10 cellular contexts compared by ENCODE assay signal in genomic region chr3:177905895-177906511, GRCh38.
A peak's percentile ranks its signal among the peaks of the same experiment; 100 is the strongest.
DNase-seq lines count a peak whose midpoint lies in the region; ATAC-seq and TF ChIP-seq lines count a peak whose summit lies in the region.
"Had no signal": no experiment of that assay in that cellular context is flagged by ENCODE, and none has a peak within 500 bp of the region (broad histone marks: within the 10 kb centered on the region; RNA-seq: fewer than 3 reads in every experiment).

No MANE protein-coding gene starts in this region.

- DNase-seq in DMS114 treated with DMSO at 0.1 percent for 48 hours (lab: John Stamatoyannopoulos, UW; ENCODE audit: unreplicated experiment): peak; percentile 85
- DNase-seq in adrenal gland: peak in 6 of 7 donors; percentile 31 to 75 (median 54)
- no peak for DNase-seq in left ventricle myocardium inferior
- no peak for DNase-seq in prostate gland (ENCODE audit: low spot score)
- DNase-seq in NCI-H774 (lab: John Stamatoyannopoulos, UW): no peak
- no peak for DNase-seq in activated CD8-positive, alpha-beta memory T cell treated with anti-CD3 and anti-CD28 coated beads, Interleukin-2, amount 50 U/mL, for 4 hours
- DNase-seq: SHP77 had no signal

- H3K4me3 ChIP-seq in adrenal gland (no peak overlapping the region), left ventricle myocardium inferior (no peak overlapping the region), prostate gland (no peak overlapping the region)

- intact Hi-C loops in adrenal gland (cut with DNase I) (no loop called here), left ventricle myocardium inferior (cut with micrococcal nuclease) (no loop called here), prostate gland (cut with DNase I) (no loop called here)

- TF ChIP-seq CTCF in adrenal gland (IDR thresholded peaks at IDR 0.05) (peak in 4 of 6 experiments; percentile 28 to 48 (median 40)), left ventricle myocardium inferior (IDR thresholded peaks at IDR 0.05; ENCODE audit: borderline replicate concordance) (peak; percentile 15), prostate gland (IDR thresholded peaks at IDR 0.05) (no peak)

- H3K4me1 ChIP-seq in adrenal gland (replicated peaks in 1 of 2) (peaks cover 23 to 28% of the 10 kb centered on the region in 2 donors), left ventricle myocardium inferior (peaks cover 22% of the 10 kb centered on the region), prostate gland (replicated peaks) (peaks cover 7% of the 10 kb centered on the region)

- ATAC-seq in HG03280 (IDR thresholded peaks at IDR 0.05; ENCODE audit: unreplicated experiment) (no peak), GM19467 (IDR thresholded peaks at IDR 0.05; ENCODE audit: unreplicated experiment) (no peak)

- TF ChIP-seq POLR2A in adrenal gland (IDR thresholded peaks at IDR 0.05): peak in 1 of 2 donors; percentile 14
- no peak for TF ChIP-seq POLR2A in prostate gland (IDR thresholded peaks at IDR 0.05)

- H3K36me3 ChIP-seq in adrenal gland (replicated peaks in 1 of 2) (no peaks in the 10 kb centered on the region), left ventricle myocardium inferior (no peaks in the 10 kb centered on the region), prostate gland (no peaks in the 10 kb centered on the region)
- H3K36me3 ChIP-seq: neutrophil had no signal

- 34 to 46% (median 45%) methylated on average over 4 of the region's 4 CpGs for WGBS in adrenal gland, 4 donors
- 33% methylated on average over 4 of the region's 4 CpGs for WGBS in prostate gland

- no peaks in the 10 kb centered on the region for H3K9me3 ChIP-seq in adrenal gland (replicated peaks in 1 of 3)
- peaks cover 4% of the 10 kb centered on the region for H3K9me3 ChIP-seq in left ventricle myocardium inferior (replicated peaks)
- no peaks in the 10 kb centered on the region for H3K9me3 ChIP-seq in prostate gland
- H3K9me3 ChIP-seq: neutrophil had no signal

- H3K27me3 ChIP-seq in adrenal gland: no peaks in the 10 kb centered on the region
- H3K27me3 ChIP-seq in left ventricle myocardium inferior (ENCODE audit: low read depth): no peaks in the 10 kb centered on the region
- H3K27me3 ChIP-seq in prostate gland (replicated peaks; ENCODE audit: insufficient read depth): no peaks in the 10 kb centered on the region
- H3K27me3 ChIP-seq: neutrophil had no signal

- H3K27ac ChIP-seq in adrenal gland (peak overlapping the region in 4 of 5 donors; percentile 63 to 83 (median 72)), left ventricle myocardium inferior (replicated peaks) (peak overlapping the region; percentile 36), prostate gland (peak overlapping the region; percentile 20 to 26)
- H3K27ac ChIP-seq: neutrophil had no signal

Comparison
In these comparisons a context has a peak if more than half of its experiments do, and no peak if none do; other contexts are left out.
1. DNase-seq: peak in DMS114 treated with DMSO at 0.1 percent for 48 hours (single experiment) and adrenal gland (6 of 7); none in left ventricle myocardium inferior (single experiment), prostate gland (single experiment), NCI-H774 (single experiment) and activated CD8-positive, alpha-beta memory T cell treated with anti-CD3 and anti-CD28 coated beads, Interleukin-2, amount 50 U/mL, for 4 hours (single experiment).
2. CTCF ChIP-seq: peak in adrenal gland (4 of 6) and left ventricle myocardium inferior (single experiment); none in prostate gland (0 of 4).
3. Peak in every context shown above with its lines, with median percentiles within 50 percentile points of each other: H3K27ac ChIP-seq.